ENCODE assay signal across 2 cellular contexts in the genomic region with DNA sequence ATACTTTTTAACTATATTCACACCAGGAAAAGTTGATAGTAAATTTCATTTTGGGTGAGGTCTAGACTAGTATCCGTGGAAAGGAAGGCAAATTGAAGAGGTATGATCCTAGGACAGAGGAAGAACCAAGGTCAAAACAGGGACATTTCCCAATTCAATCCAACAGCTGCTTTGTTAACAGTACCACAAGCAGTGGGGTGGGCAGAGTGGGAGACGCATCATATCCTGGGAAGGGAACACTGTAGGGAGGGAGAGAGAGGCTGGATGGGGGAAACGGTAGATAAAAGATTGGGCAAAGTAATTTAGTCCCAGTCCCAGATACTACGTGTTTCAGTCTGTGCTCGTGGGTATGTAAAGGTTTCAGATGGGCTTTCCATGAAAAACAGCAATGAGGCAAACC.
TF ChIP-seq lines count a peak whose summit lies in the region.

No MANE protein-coding gene starts in this region.

TF ChIP-seq in liver, 16 proteins besides CTCF, POLR2A, EP300 and RAD21:
- TF ChIP-seq RXRA (IDR thresholded peaks at IDR 0.05), result no peak
- no peak for TF ChIP-seq YY1 (IDR thresholded peaks at IDR 0.05)
- no peak for TF ChIP-seq FOXA2 (IDR thresholded peaks at IDR 0.05)
- TF ChIP-seq EGR1 (IDR thresholded peaks at IDR 0.05; ENCODE audit: low read depth in 2 of 2), result no peak
- TF ChIP-seq SP1 (IDR thresholded peaks at IDR 0.05), result no peak
- TF ChIP-seq ZBTB33 (IDR thresholded peaks at IDR 0.05), result no peak
- no peak for TF ChIP-seq FOXA1 (IDR thresholded peaks at IDR 0.05)
- no peak for TF ChIP-seq HNF4A (conservative IDR thresholded peaks at IDR 0.05)
- TF ChIP-seq GABPA (IDR thresholded peaks at IDR 0.05 in 1 of 2, conservative IDR thresholded peaks at IDR 0.05 in 1 of 2), result no peak
- TF ChIP-seq NR2F2 (IDR thresholded peaks at IDR 0.05), result no peak
- no peak for TF ChIP-seq ATF3 (IDR thresholded peaks at IDR 0.05)
- TF ChIP-seq, protein P1, sequence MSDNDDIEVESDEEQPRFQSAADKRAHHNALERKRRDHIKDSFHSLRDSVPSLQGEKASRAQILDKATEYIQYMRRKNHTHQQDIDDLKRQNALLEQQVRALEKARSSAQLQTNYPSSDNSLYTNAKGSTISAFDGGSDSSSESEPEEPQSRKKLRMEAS (IDR thresholded peaks at IDR 0.05), result no peak
- TF ChIP-seq, protein P2, sequence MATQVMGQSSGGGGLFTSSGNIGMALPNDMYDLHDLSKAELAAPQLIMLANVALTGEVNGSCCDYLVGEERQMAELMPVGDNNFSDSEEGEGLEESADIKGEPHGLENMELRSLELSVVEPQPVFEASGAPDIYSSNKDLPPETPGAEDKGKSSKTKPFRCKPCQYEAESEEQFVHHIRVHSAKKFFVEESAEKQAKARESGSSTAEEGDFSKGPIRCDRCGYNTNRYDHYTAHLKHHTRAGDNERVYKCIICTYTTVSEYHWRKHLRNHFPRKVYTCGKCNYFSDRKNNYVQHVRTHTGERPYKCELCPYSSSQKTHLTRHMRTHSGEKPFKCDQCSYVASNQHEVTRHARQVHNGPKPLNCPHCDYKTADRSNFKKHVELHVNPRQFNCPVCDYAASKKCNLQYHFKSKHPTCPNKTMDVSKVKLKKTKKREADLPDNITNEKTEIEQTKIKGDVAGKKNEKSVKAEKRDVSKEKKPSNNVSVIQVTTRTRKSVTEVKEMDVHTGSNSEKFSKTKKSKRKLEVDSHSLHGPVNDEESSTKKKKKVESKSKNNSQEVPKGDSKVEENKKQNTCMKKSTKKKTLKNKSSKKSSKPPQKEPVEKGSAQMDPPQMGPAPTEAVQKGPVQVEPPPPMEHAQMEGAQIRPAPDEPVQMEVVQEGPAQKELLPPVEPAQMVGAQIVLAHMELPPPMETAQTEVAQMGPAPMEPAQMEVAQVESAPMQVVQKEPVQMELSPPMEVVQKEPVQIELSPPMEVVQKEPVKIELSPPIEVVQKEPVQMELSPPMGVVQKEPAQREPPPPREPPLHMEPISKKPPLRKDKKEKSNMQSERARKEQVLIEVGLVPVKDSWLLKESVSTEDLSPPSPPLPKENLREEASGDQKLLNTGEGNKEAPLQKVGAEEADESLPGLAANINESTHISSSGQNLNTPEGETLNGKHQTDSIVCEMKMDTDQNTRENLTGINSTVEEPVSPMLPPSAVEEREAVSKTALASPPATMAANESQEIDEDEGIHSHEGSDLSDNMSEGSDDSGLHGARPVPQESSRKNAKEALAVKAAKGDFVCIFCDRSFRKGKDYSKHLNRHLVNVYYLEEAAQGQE (IDR thresholded peaks at IDR 0.05), result no peak
- TF ChIP-seq HNF4G (IDR thresholded peaks at IDR 0.05), result no peak
- TF ChIP-seq JUND (IDR thresholded peaks at IDR 0.05), result no peak
- no peak for TF ChIP-seq TAF1 (conservative IDR thresholded peaks at IDR 0.05)

TF ChIP-seq in HepG2, 621 proteins besides CTCF, POLR2A, EP300 and RAD21:
- TF ChIP-seq IRX3 (CRISPR knock-in tag; IDR thresholded peaks at IDR 0.05; ENCODE audit: borderline replicate concordance, low read depth) (no peak), TARDBP (CRISPR knock-in tag; IDR thresholded peaks at IDR 0.05) (no peak), ZMAT3 (CRISPR knock-in tag; conservative IDR thresholded peaks at IDR 0.05) (no peak), ZNF337 (CRISPR knock-in tag; IDR thresholded peaks at IDR 0.05; ENCODE audit: borderline replicate concordance, low read depth) (no peak), HDAC2 (CRISPR knock-in tag; IDR thresholded peaks at IDR 0.05) (no peak), MLLT10 (CRISPR knock-in tag; IDR thresholded peaks at IDR 0.05) (no peak), DNMT3B (CRISPR knock-in tag; conservative IDR thresholded peaks at IDR 0.05) (no peak), PHF20 (CRISPR knock-in tag; IDR thresholded peaks at IDR 0.05) (no peak), ZNF788 (CRISPR knock-in tag; IDR thresholded peaks at IDR 0.05; ENCODE audit: borderline replicate concordance) (no peak), PRDM15 (CRISPR knock-in tag; IDR thresholded peaks at IDR 0.05) (no peak), MTA3 (CRISPR knock-in tag; IDR thresholded peaks at IDR 0.05) (no peak), HOXD1 (CRISPR knock-in tag; IDR thresholded peaks at IDR 0.05) (no peak), ZNF770 (CRISPR knock-in tag; IDR thresholded peaks at IDR 0.05) (no peak), ATF3 (CRISPR knock-in tag; IDR thresholded peaks at IDR 0.05) (no peak), RBFOX2 (IDR thresholded peaks at IDR 0.05; ENCODE audit: low read depth, low read length) (no peak)
- TF ChIP-seq, protein P3, sequence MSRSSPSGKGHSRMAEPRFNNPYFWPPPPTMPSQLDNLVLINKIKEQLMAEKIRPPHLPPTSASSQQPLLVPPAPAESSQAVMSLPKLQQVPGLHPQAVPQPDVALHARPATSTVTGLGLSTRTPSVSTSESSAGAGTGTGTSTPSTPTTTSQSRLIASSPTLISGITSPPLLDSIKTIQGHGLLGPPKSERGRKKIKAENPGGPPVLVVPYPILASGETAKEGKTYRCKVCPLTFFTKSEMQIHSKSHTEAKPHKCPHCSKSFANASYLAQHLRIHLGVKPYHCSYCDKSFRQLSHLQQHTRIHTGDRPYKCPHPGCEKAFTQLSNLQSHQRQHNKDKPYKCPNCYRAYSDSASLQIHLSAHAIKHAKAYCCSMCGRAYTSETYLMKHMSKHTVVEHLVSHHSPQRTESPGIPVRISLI (CRISPR knock-in tag; IDR thresholded peaks at IDR 0.05; ENCODE audit: borderline replicate concordance), result no peak
- TF ChIP-seq, protein P4, sequence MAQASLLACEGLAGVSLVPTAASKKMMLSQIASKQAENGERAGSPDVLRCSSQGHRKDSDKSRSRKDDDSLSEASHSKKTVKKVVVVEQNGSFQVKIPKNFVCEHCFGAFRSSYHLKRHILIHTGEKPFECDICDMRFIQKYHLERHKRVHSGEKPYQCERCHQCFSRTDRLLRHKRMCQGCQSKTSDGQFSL (CRISPR knock-in tag; IDR thresholded peaks at IDR 0.05), result no peak
- TF ChIP-seq, protein P5, sequence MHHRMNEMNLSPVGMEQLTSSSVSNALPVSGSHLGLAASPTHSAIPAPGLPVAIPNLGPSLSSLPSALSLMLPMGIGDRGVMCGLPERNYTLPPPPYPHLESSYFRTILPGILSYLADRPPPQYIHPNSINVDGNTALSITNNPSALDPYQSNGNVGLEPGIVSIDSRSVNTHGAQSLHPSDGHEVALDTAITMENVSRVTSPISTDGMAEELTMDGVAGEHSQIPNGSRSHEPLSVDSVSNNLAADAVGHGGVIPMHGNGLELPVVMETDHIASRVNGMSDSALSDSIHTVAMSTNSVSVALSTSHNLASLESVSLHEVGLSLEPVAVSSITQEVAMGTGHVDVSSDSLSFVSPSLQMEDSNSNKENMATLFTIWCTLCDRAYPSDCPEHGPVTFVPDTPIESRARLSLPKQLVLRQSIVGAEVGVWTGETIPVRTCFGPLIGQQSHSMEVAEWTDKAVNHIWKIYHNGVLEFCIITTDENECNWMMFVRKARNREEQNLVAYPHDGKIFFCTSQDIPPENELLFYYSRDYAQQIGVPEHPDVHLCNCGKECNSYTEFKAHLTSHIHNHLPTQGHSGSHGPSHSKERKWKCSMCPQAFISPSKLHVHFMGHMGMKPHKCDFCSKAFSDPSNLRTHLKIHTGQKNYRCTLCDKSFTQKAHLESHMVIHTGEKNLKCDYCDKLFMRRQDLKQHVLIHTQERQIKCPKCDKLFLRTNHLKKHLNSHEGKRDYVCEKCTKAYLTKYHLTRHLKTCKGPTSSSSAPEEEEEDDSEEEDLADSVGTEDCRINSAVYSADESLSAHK (CRISPR knock-in tag; IDR thresholded peaks at IDR 0.05; ENCODE audit: borderline replicate concordance), result no peak
- TF ChIP-seq, protein P6, sequence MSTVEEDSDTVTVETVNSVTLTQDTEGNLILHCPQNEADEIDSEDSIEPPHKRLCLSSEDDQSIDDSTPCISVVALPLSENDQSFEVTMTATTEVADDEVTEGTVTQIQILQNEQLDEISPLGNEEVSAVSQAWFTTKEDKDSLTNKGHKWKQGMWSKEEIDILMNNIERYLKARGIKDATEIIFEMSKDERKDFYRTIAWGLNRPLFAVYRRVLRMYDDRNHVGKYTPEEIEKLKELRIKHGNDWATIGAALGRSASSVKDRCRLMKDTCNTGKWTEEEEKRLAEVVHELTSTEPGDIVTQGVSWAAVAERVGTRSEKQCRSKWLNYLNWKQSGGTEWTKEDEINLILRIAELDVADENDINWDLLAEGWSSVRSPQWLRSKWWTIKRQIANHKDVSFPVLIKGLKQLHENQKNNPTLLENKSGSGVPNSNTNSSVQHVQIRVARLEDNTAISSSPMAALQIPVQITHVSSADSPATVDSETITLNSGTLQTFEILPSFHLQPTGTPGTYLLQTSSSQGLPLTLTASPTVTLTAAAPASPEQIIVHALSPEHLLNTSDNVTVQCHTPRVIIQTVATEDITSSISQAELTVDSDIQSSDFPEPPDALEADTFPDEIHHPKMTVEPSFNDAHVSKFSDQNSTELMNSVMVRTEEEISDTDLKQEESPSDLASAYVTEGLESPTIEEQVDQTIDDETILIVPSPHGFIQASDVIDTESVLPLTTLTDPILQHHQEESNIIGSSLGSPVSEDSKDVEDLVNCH (CRISPR knock-in tag; IDR thresholded peaks at IDR 0.05), result no peak
- TF ChIP-seq, protein P7, sequence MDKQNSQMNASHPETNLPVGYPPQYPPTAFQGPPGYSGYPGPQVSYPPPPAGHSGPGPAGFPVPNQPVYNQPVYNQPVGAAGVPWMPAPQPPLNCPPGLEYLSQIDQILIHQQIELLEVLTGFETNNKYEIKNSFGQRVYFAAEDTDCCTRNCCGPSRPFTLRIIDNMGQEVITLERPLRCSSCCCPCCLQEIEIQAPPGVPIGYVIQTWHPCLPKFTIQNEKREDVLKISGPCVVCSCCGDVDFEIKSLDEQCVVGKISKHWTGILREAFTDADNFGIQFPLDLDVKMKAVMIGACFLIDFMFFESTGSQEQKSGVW (CRISPR knock-in tag; IDR thresholded peaks at IDR 0.05; ENCODE audit: borderline replicate concordance), result no peak
